Comparison of ENCODE assay signal across 28 cellular contexts in the genomic region with DNA sequence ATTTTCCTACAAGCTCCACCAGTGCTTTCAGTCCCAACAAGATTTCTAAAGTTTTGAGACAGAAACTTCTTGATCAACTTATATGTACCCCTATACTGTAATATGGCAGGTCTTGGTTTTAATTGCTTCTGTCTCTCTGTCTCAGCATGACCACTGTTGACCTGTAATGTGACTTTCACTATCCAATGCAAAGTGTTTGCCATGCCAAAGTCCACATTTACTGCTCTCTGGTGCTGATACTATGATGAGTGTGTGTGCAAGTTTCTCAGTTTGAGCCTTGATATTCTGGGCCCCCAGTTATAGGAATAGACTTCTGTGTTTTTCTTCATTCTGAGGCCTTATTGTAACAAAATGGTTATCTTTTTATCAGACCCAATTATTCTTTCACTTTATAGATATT. TPM values are rescaled to one million over a fixed set of nuclear protein-coding genes. Genes with fewer than 3 reads are reported as not detected.
"Had no signal": no experiment of that assay in that cellular context is flagged by ENCODE, and none has a peak within 500 bp of the region (broad histone marks: within the 10 kb centered on the region; RNA-seq: fewer than 3 reads in every experiment).

No MANE protein-coding gene starts in this region.

- H3K4me3 ChIP-seq: ascending aorta, cardiac muscle cell, SJSA1 had no signal

- ATAC-seq: activated CD8-positive, alpha-beta T cell treated with anti-CD3 and anti-CD28 coated beads, Interleukin-2, amount 10 ng/mL, durations not matched to agents 7 days and 5 days; Panc1 had no signal

- DNase-seq: activated CD4-positive, alpha-beta T cell treated with anti-CD3 and anti-CD28 coated beads, Interleukin-2, amount 10 ng/mL, durations not matched to agents 7 days and 5 days; activated CD4-positive, alpha-beta T cell treated with anti-CD3 and anti-CD28 coated beads, Interleukin-2, amount 50 U/mL, for 48 hours; activated CD8-positive, alpha-beta T cell treated with anti-CD3 and anti-CD28 coated beads, Interleukin-2, amount 10 ng/mL, durations not matched to agents 7 days and 5 days; activated gamma-delta T cell; activated naive CD4-positive, alpha-beta T cell treated with Interleukin-2 at 50 U/mL for 16 hours; activated naive CD8-positive, alpha-beta T cell treated with anti-CD3 and anti-CD28 coated beads, Interleukin-2, amount 10 ng/mL, durations not matched to agents 7 days and 5 days; activated T-cell treated with anti-CD3 and anti-CD28 coated beads, Interleukin-2, amount 50 U/mL, for 24 hours; amygdala; NCI-H1092 treated with DMSO at 0.1 percent for 48 hours; NCI-H1417; NCI-H146; NCI-H187; NCI-H2029 treated with DMSO at 0.1 percent for 48 hours; NCI-H2107; NCI-H2171; NCI-H2227 treated with DMSO at 0.1 percent for 48 hours; NCI-H446; NCI-H510A treated with DMSO at 0.1 percent for 48 hours; NCI-H69; RPMI8226; SHP77 treated with DMSO at 0.1 percent for 48 hours; SK-N-SH had no signal

- H3K9me3 ChIP-seq: ascending aorta, SJSA1, SK-N-SH had no signal

- H3K27me3 ChIP-seq: ascending aorta, cardiac muscle cell, SJSA1 had no signal

- H3K27ac ChIP-seq: ascending aorta, cardiac muscle cell, SJSA1 had no signal

- H3K36me3 ChIP-seq: ascending aorta, cardiac muscle cell, SJSA1 had no signal

- H3K4me1 ChIP-seq: ascending aorta, SJSA1 had no signal

RNA-seq across cellular contexts. Expression of gene OR2J2, which starts 45.8 kb away (rescaled TPM):
- total RNA-seq: activated CD4-positive, alpha-beta T cell treated with anti-CD3 and anti-CD28 coated beads, Interleukin-2, amount 10 ng/mL, durations not matched to agents 7 days and 5 days; activated CD8-positive, alpha-beta T cell treated with anti-CD3 and anti-CD28 coated beads, Interleukin-2, amount 10 ng/mL, durations not matched to agents 7 days and 5 days; activated naive CD8-positive, alpha-beta T cell treated with anti-CD3 and anti-CD28 coated beads, Interleukin-2, amount 10 ng/mL, durations not matched to agents 7 days and 5 days; activated T-helper 2 cell treated with anti-CD3 and anti-CD28 coated beads, Interferon-gamma antibody, Interleukin-2, Interleukin-4, amounts not matched to agents 10 μg/mL and 5 μg/mL and 100 μg/mL, durations not matched to agents 14 hours and 24 hours and 36 hours; ascending aorta; cardiac muscle cell; M059J; SJSA1 had no signal
